Comparison of ENCODE assay signal across 8 cellular contexts in the genomic region with DNA sequence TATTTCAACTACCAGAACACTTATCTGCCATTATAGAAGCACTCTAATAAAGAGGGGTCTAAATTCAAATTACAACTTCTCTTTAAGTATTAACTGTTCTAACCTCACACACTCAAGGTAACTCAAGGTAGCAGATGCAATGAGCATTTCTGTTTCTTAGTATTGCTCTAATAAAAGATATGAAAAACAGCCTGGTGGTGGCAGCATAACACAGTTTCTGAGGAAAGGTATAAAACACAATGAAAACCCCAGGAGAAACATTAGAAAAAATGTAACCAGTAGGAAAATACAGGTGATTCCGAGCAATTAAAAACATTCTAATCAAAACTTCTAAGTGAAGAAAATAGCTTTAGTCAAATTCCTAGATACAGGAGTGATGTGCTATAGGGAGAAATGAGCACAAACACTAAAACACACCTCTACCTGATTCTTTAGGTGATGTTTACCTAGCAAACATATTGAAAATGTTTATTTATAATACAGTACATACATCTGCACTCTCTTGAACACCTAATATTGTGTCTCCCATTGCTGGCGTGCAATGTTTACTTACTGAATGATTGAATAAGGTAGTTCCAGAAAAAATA. TPM values are rescaled to one million over a fixed set of nuclear protein-coding genes. Genes with fewer than 3 reads are reported as not detected.
DNase-seq lines count a peak whose midpoint lies in the region; ATAC-seq and TF ChIP-seq lines count a peak whose summit lies in the region.

No MANE protein-coding gene starts in this region.

- no peaks in the 10 kb centered on the region for H3K9me3 Mint-ChIP-seq in Caco-2 (ENCODE audit: unreplicated experiment)
- no peaks in the 10 kb centered on the region for H3K9me3 Mint-ChIP-seq in activated T-helper 17 cell treated with anti-CD3 and anti-CD28 coated beads, Interleukin-2, amount 50 U/mL, for 72 hours

- no peaks in the 10 kb centered on the region for H3K27me3 ChIP-seq in Caco-2 (replicated peaks; ENCODE audit: control insufficient read depth, insufficient read depth, low read length)
- no peaks in the 10 kb centered on the region for H3K27me3 ChIP-seq in HAP-1 (ENCODE audit: low read depth)
- H3K27me3 ChIP-seq in MG63: no peaks in the 10 kb centered on the region

- intact Hi-C loops in Caco-2 (cut with micrococcal nuclease; ENCODE audit: unreplicated experiment): loop anchor here (1.0 to 10.0 kb wide), 4 partner anchors 17 to 301 kb away; a partner anchor contains a TSS

- H3K4me3 ChIP-seq in Caco-2 (ENCODE audit: low read depth, low read length): no peak overlapping the region
- H3K4me3 ChIP-seq in HAP-1: no peak overlapping the region
- H3K4me3 ChIP-seq in MG63: no peak overlapping the region

- peaks cover 6% of the 10 kb centered on the region for H3K4me1 Mint-ChIP-seq in Caco-2 (ENCODE audit: low read depth, unreplicated experiment)
- H3K4me1 Mint-ChIP-seq in activated T-helper 17 cell treated with anti-CD3 and anti-CD28 coated beads, Interleukin-2, amount 50 U/mL, for 72 hours: peaks cover 22% of the 10 kb centered on the region

- TF ChIP-seq CTCF in Caco-2 (IDR thresholded peaks at IDR 0.05; ENCODE audit: insufficient read depth in 1 of 2, low read depth in 1 of 2, low read length in 1 of 2, severe bottlenecking in 1 of 2, unreplicated experiment in 1 of 2): peak; percentile 50

- POLR2A ChIA-PET in Caco-2 (lab: Charles Lee): no interaction called here

- in situ Hi-C loops in HAP-1 (cut with MboI; ENCODE audit: low sequenced_read_pairs): no loop called here

- H3K4me3 Mint-ChIP-seq in Caco-2 (ENCODE audit: unreplicated experiment): peak overlapping the region; percentile 18
- peak overlapping the region; percentile 96 for H3K4me3 Mint-ChIP-seq in activated T-helper 17 cell treated with anti-CD3 and anti-CD28 coated beads, Interleukin-2, amount 50 U/mL, for 72 hours

- no peaks in the 10 kb centered on the region for H3K36me3 ChIP-seq in Caco-2 (ENCODE audit: control insufficient read depth, insufficient read depth, low read length)
- peaks cover 6% of the 10 kb centered on the region for H3K36me3 ChIP-seq in HAP-1 (replicated peaks)
- H3K36me3 ChIP-seq in MG63: no peaks in the 10 kb centered on the region

- ATAC-seq in activated T-helper 17 cell treated with anti-CD3 and anti-CD28 coated beads, Interleukin-2, amount 50 U/mL, for 72 hours (replicated peaks): no peak
- no peak for ATAC-seq in HG03039 (IDR thresholded peaks at IDR 0.05; ENCODE audit: unreplicated experiment)

- no peaks in the 10 kb centered on the region for H3K4me1 ChIP-seq in Caco-2
- H3K4me1 ChIP-seq in HAP-1: peaks cover 24% of the 10 kb centered on the region

- no peaks in the 10 kb centered on the region for H3K27me3 Mint-ChIP-seq in Caco-2 (ENCODE audit: insufficient read depth, unreplicated experiment)
- H3K27me3 Mint-ChIP-seq in activated T-helper 17 cell treated with anti-CD3 and anti-CD28 coated beads, Interleukin-2, amount 50 U/mL, for 72 hours: no peaks in the 10 kb centered on the region

- DNase-seq in Caco-2 (peak in 1 of 2 experiments; percentile 66), HAP-1 (ENCODE audit: low spot score in 2 of 2) (peak; percentile 56 to 65), NCI-H460 (ENCODE audit: extremely low read depth, low read depth) (peak; percentile 50), germinal center (ENCODE audit: low spot score) (peak; percentile 53), MG63 (no peak)
- DNase-seq in stimulated activated CD4-positive, alpha-beta T cell treated with anti-CD3 and anti-CD28 coated beads, Interleukin-1b, Interleukin-23, amount 100 ng/mL, for 4 hours (ENCODE audit: low read depth in 2 of 2): peak; percentile 9 to 27

- no TSS peak for BruUV-seq in Caco-2 (replicated peaks; lab: Mats Ljungman, UMichigan)

- peaks cover 10% of the 10 kb centered on the region for H3K36me3 Mint-ChIP-seq in Caco-2 (ENCODE audit: insufficient read depth, unreplicated experiment)
- peaks cover 37% of the 10 kb centered on the region for H3K36me3 Mint-ChIP-seq in activated T-helper 17 cell treated with anti-CD3 and anti-CD28 coated beads, Interleukin-2, amount 50 U/mL, for 72 hours (ENCODE audit: low read depth)

- CTCF ChIA-PET in Caco-2 (lab: Charles Lee): no interaction called here

- no peak overlapping the region for H3K27ac Mint-ChIP-seq in Caco-2 (ENCODE audit: unreplicated experiment)
- H3K27ac Mint-ChIP-seq in activated T-helper 17 cell treated with anti-CD3 and anti-CD28 coated beads, Interleukin-2, amount 50 U/mL, for 72 hours: no peak overlapping the region

- H3K9me3 ChIP-seq in Caco-2: no peaks in the 10 kb centered on the region
- no peaks in the 10 kb centered on the region for H3K9me3 ChIP-seq in HAP-1
- no peaks in the 10 kb centered on the region for H3K9me3 ChIP-seq in MG63

RNA-seq across cellular contexts. Expression of a gene that starts 3.5 kb away (rescaled TPM):
- total RNA-seq in Caco-2 (2022): 62.4 and 73.0 TPM in 2 replicates
- total RNA-seq in NCI-H460 (2014; rRNA removed; shearing (Covaris generic)): 54.2 and 62.6 TPM in 2 replicates
- 44.0 and 45.4 TPM in 2 replicates for polyA plus RNA-seq in NCI-H460 (2014; cell fraction: nucleus; rRNA removed)
- 10 to 100 TPM; 77.6 to 81.5 TPM for total RNA-seq in activated T-helper 17 cell treated with anti-CD3 and anti-CD28 coated beads, Interleukin-2, amount 50 U/mL, for 72 hours
- total RNA-seq in MG63 (2014; rRNA removed; shearing (Covaris generic); ENCODE audit: low replicate concordance): 29.7 and 45.8 TPM in 2 replicates
